In genomic region chr12:71721781-71722511, GRCh38 we compare ENCODE assay signal across 19 cellular contexts.
"Had no signal": no experiment of that assay in that cellular context is flagged by ENCODE, and none has a peak within 500 bp of the region (broad histone marks: within the 10 kb centered on the region; RNA-seq: fewer than 3 reads in every experiment).

No MANE protein-coding gene starts in this region.

- H3K36me3 Mint-ChIP-seq: activated naive CD4-positive, alpha-beta T cell treated with anti-CD3 and anti-CD28 coated beads, Interleukin-2, amount 50 U/mL, for 72 hours; stimulated activated effector memory CD8-positive, alpha-beta T cell treated with anti-CD3 and anti-CD28 coated beads, Interleukin-12 subunit alpha, Interleukin-12 subunit beta, amount 100 ng/mL, for 72 hours; T-cell had no signal

- H3K27me3 ChIP-seq: adrenal gland, sigmoid colon, upper lobe of right lung had no signal

- H3K4me3 Mint-ChIP-seq: effector memory CD8-positive, alpha-beta T cell; naive B cell; neural crest cell; stimulated activated effector memory CD8-positive, alpha-beta T cell treated with anti-CD3 and anti-CD28 coated beads, Interleukin-12 subunit alpha, Interleukin-12 subunit beta, amount 100 ng/mL, for 72 hours; T-cell had no signal

- H3K4me1 Mint-ChIP-seq: naive B cell; stimulated activated effector memory CD8-positive, alpha-beta T cell treated with anti-CD3 and anti-CD28 coated beads, Interleukin-12 subunit alpha, Interleukin-12 subunit beta, amount 100 ng/mL, for 72 hours; T-cell had no signal

- ATAC-seq: activated naive CD4-positive, alpha-beta T cell treated with anti-CD3 and anti-CD28 coated beads, Interleukin-2, amount 50 U/mL, for 72 hours; effector memory CD8-positive, alpha-beta T cell; mucosa of descending colon; psoas muscle; SK-N-SH treated with all-trans-retinoic acid at 6 μM for 48 hours; stimulated activated effector memory CD8-positive, alpha-beta T cell treated with anti-CD3 and anti-CD28 coated beads, Interleukin-12 subunit alpha, Interleukin-12 subunit beta, amount 100 ng/mL, for 72 hours; T-cell; upper lobe of right lung had no signal

- H3K27ac Mint-ChIP-seq: activated naive CD4-positive, alpha-beta T cell treated with anti-CD3 and anti-CD28 coated beads, Interleukin-2, amount 50 U/mL, for 72 hours; effector memory CD8-positive, alpha-beta T cell; stimulated activated effector memory CD8-positive, alpha-beta T cell treated with anti-CD3 and anti-CD28 coated beads, Interleukin-12 subunit alpha, Interleukin-12 subunit beta, amount 100 ng/mL, for 72 hours; T-cell had no signal

- H3K4me3 ChIP-seq: adrenal gland, mucosa of descending colon, psoas muscle, sigmoid colon, upper lobe of right lung had no signal

- H3K4me1 ChIP-seq: adrenal gland, psoas muscle, sigmoid colon, upper lobe of right lung had no signal

- H3K27me3 Mint-ChIP-seq: naive B cell had no signal

- H3K9me3 ChIP-seq: adrenal gland, mucosa of descending colon, psoas muscle, sigmoid colon, upper lobe of right lung had no signal

- DNase-seq: activated CD4-positive, alpha-beta T cell treated with anti-CD3 and anti-CD28 coated beads, Interleukin-2, amount 50 U/mL, for 4 hours; activated gamma-delta T cell; adrenal gland; caudate nucleus; effector memory CD8-positive, alpha-beta T cell; foreskin fibroblast; mesenchymal stem cell; mucosa of descending colon; naive B cell; psoas muscle; sigmoid colon; stimulated activated CD4-positive, alpha-beta T cell treated with anti-CD3 and anti-CD28 coated beads, Interleukin-4, amount 100 ng/mL, for 24 hours; T-cell; T-helper 9 cell; upper lobe of right lung had no signal

- H3K36me3 ChIP-seq: adrenal gland, sigmoid colon, upper lobe of right lung had no signal

- H3K27ac ChIP-seq: adrenal gland, psoas muscle, sigmoid colon, upper lobe of right lung had no signal
